Comparison of ENCODE assay signal across 12 cellular contexts in genomic region chr17:53353919-53354351, GRCh38.
DNase-seq lines count a peak whose midpoint lies in the region; ATAC-seq and TF ChIP-seq lines count a peak whose summit lies in the region.
"Had no signal": no experiment of that assay in that cellular context is flagged by ENCODE, and none has a peak within 500 bp of the region (broad histone marks: within the 10 kb centered on the region; RNA-seq: fewer than 3 reads in every experiment).

No MANE protein-coding gene starts in this region.

- H3K36me3 Mint-ChIP-seq in nephron progenitor cell (ENCODE audit: low read depth) = no peaks in the 10 kb centered on the region
- H3K36me3 Mint-ChIP-seq: activated naive CD4-positive, alpha-beta T cell treated with anti-CD3 and anti-CD28 coated beads, Interleukin-2, amount 10 ng/mL, durations not matched to agents 7 days and 5 days had no signal

- TF ChIP-seq CTCF in choroid plexus epithelial cell (conservative IDR thresholded peaks at IDR 0.05; ENCODE audit: low read depth, low read length) (no peak), nephron progenitor cell (IDR thresholded peaks at IDR 0.05) (no peak)

- H3K27ac Mint-ChIP-seq in nephron progenitor cell = no peak overlapping the region
- H3K27ac Mint-ChIP-seq: activated CD8-positive, alpha-beta T cell treated with anti-CD3 and anti-CD28 coated beads for 36 hours; activated naive CD4-positive, alpha-beta T cell treated with anti-CD3 and anti-CD28 coated beads, Interleukin-2, amount 10 ng/mL, durations not matched to agents 7 days and 5 days had no signal

- H3K27ac ChIP-seq in Karpas-422 (ENCODE audit: low read length) = no peak overlapping the region
- H3K27ac ChIP-seq: colonic mucosa had no signal

- no peak overlapping the region for H3K4me2 ChIP-seq in Karpas-422 (ENCODE audit: low read depth, low read length, poor library complexity, severe bottlenecking)

- H3K4me3 Mint-ChIP-seq in nephron progenitor cell = no peak overlapping the region
- H3K4me3 Mint-ChIP-seq: activated CD8-positive, alpha-beta T cell treated with anti-CD3 and anti-CD28 coated beads for 36 hours; activated naive CD4-positive, alpha-beta T cell treated with anti-CD3 and anti-CD28 coated beads, Interleukin-2, amount 10 ng/mL, durations not matched to agents 7 days and 5 days had no signal

- no peaks in the 10 kb centered on the region for H3K4me1 Mint-ChIP-seq in nephron progenitor cell
- H3K4me1 Mint-ChIP-seq: activated naive CD4-positive, alpha-beta T cell treated with anti-CD3 and anti-CD28 coated beads, Interleukin-2, amount 10 ng/mL, durations not matched to agents 7 days and 5 days had no signal

- H3K9me3 ChIP-seq in Karpas-422 (ENCODE audit: low read length) = peaks cover 27% of the 10 kb centered on the region
- H3K9me3 ChIP-seq: colonic mucosa had no signal

- H3K27me3 Mint-ChIP-seq in nephron progenitor cell (ENCODE audit: low read depth, poor library complexity) = peaks cover 7% of the 10 kb centered on the region
- H3K27me3 Mint-ChIP-seq: activated CD8-positive, alpha-beta T cell treated with anti-CD3 and anti-CD28 coated beads for 36 hours; activated naive CD4-positive, alpha-beta T cell treated with anti-CD3 and anti-CD28 coated beads, Interleukin-2, amount 10 ng/mL, durations not matched to agents 7 days and 5 days had no signal

- no peaks in the 10 kb centered on the region for H3K4me1 ChIP-seq in Karpas-422 (ENCODE audit: low read length)
- H3K4me1 ChIP-seq: colonic mucosa had no signal

- H3K36me3 ChIP-seq in Karpas-422 (ENCODE audit: insufficient read depth, low read length) = no peaks in the 10 kb centered on the region
- H3K36me3 ChIP-seq: colonic mucosa had no signal

- no peak overlapping the region for H2AFZ ChIP-seq in Karpas-422 (ENCODE audit: low read length)

- H3K4me3 ChIP-seq in choroid plexus epithelial cell (ENCODE audit: low read depth, low read length) (no peak overlapping the region), Karpas-422 (ENCODE audit: low read length) (no peak overlapping the region)
- H3K4me3 ChIP-seq: colonic mucosa had no signal

- H3K9me2 ChIP-seq in Karpas-422 (replicated peaks; ENCODE audit: insufficient read depth, low read length) = no peaks in the 10 kb centered on the region

- DNase-seq in M059J (ENCODE audit: low read depth) (peak; percentile 6), NCI-H446 treated with DMSO at 0.1 percent for 48 hours (lab: John Stamatoyannopoulos, UW) (peak; percentile 92), choroid plexus epithelial cell (ENCODE audit: low read depth) (peak; percentile 0), pons (ENCODE audit: low spot score) (peak; percentile 79), Karpas-422 (no peak), retina (no peak), nephron progenitor cell (no peak)
- DNase-seq: activated CD8-positive, alpha-beta T cell treated with anti-CD3 and anti-CD28 coated beads for 36 hours; activated naive CD4-positive, alpha-beta T cell treated with anti-CD3 and anti-CD28 coated beads, Interleukin-2, amount 10 ng/mL, durations not matched to agents 7 days and 5 days; colonic mucosa had no signal

- no peak overlapping the region for H3K9ac ChIP-seq in Karpas-422 (ENCODE audit: low read length)

- H4K20me1 ChIP-seq in Karpas-422 (ENCODE audit: insufficient read depth, low read depth, low read length) = no peaks in the 10 kb centered on the region

- no peaks in the 10 kb centered on the region for H3K27me3 ChIP-seq in Karpas-422 (ENCODE audit: low read length)
- H3K27me3 ChIP-seq: colonic mucosa had no signal

- no peaks in the 10 kb centered on the region for H3K9me3 Mint-ChIP-seq in nephron progenitor cell
- H3K9me3 Mint-ChIP-seq: activated naive CD4-positive, alpha-beta T cell treated with anti-CD3 and anti-CD28 coated beads, Interleukin-2, amount 10 ng/mL, durations not matched to agents 7 days and 5 days had no signal

- no peak for ATAC-seq in GM21423 (IDR thresholded peaks at IDR 0.05; ENCODE audit: unreplicated experiment)
- ATAC-seq: activated CD8-positive, alpha-beta T cell treated with anti-CD3 and anti-CD28 coated beads for 36 hours; Panc1 had no signal

- no peaks in the 10 kb centered on the region for H3K79me2 ChIP-seq in Karpas-422 (ENCODE audit: low read length)

Comparison
In these comparisons a context has a peak if more than half of its experiments do, and no peak if none do; other contexts are left out.
1. DNase-seq: peak in M059J (single experiment), NCI-H446 treated with DMSO at 0.1 percent for 48 hours (single experiment), choroid plexus epithelial cell (single experiment) and pons (single experiment); none in Karpas-422 (single experiment), retina (single experiment) and nephron progenitor cell (single experiment).